15 cellular contexts compared by ENCODE assay signal in the genomic region with DNA sequence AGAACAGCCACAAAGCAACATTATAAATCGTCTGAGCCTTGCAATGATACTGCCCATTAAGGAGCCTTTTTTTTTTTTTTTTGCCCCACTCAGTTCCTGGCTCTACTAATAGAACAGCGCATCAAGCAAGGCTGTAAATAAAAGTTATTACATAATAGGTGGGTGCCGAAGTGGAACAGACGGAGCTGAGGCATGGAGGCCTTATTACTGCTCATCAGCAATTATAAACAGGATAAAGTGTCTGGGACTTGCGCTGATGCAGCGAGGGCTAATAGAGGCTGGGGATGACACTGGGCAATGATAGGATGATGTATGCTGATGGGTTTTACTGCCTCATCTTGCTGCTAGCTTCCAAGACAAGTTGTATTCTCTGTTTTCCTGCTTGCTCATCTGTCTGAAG.
"Had no signal": no experiment of that assay in that cellular context is flagged by ENCODE, and none has a peak within 500 bp of the region (broad histone marks: within the 10 kb centered on the region; RNA-seq: fewer than 3 reads in every experiment).

No MANE protein-coding gene starts in this region.

- H3K4me1 ChIP-seq: lower lobe of right lung had no signal

- H3K27ac ChIP-seq: hepatocyte, lower lobe of right lung, skin epidermis, suprapubic skin, transverse colon, VCaP had no signal

- H3K4me3 ChIP-seq: hepatocyte, lower lobe of right lung, skin epidermis, suprapubic skin, transverse colon had no signal

- H3K36me3 ChIP-seq: lower lobe of right lung, suprapubic skin, transverse colon had no signal

- ATAC-seq: lower lobe of right lung had no signal

- H3K9me3 ChIP-seq: lower lobe of right lung, suprapubic skin, transverse colon had no signal

- FAIRE-seq: astrocyte, bronchial epithelial cell had no signal

- H3K27me3 ChIP-seq: hepatocyte, suprapubic skin, transverse colon had no signal

- DNase-seq: activated CD4-positive, alpha-beta T cell treated with anti-CD3 and anti-CD28 coated beads for 1 hour; activated gamma-delta T cell; foreskin fibroblast; lower lobe of right lung; nucleus accumbens; retina; stimulated activated CD4-positive, alpha-beta T cell treated with anti-CD3 and anti-CD28 coated beads, Interleukin-2, amount 100 ng/mL, for 48 hours; T-helper 2 cell; transverse colon had no signal
